In the genomic region with DNA sequence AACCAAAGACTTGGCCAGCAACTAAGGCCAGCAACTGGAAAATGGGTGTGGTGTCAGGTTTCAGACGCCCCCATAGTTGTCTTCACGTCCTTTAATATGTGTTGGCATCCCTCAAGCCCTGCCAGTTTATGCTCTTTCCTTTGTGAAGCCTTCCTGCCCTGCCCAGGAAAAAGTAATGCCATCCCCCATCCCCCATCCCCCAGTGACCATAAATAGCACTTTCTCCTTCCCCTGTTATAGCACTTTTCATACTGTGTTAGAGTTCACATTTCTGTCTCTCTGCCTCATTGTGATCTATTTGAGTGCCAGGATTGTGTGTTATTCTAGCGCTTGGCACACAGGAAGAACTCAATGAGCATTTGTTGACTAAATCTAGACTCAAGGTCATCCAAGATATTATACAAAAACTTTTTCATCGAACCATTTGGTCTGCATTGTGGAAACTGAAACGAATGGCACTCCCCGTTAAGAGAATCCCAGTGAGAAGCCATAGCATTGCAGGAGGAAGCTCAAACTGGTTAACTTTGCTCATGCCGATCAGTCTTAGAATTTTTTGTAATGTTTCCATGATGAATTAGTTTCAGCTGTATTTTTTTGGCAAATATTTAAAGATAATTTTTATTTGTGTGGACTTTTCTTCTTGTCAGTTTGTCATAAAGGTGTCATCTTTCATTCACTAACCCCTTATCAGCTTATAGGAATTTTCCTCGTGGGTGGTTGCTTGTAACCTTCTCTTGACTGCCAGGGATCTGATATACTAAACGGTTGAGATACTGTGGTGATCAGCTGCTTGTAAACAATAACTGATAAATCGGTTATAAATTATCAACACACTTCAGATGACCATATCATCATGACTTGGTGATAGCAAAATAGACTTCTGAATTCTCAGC, we compare ENCODE assay signal across 10 cellular contexts. TPM values are rescaled to one million over a fixed set of nuclear protein-coding genes. Genes with fewer than 3 reads are reported as not detected.
DNase-seq lines count a peak whose midpoint lies in the region; ATAC-seq and TF ChIP-seq lines count a peak whose summit lies in the region.
"Had no signal": no experiment of that assay in that cellular context is flagged by ENCODE, and none has a peak within 500 bp of the region (broad histone marks: within the 10 kb centered on the region; RNA-seq: fewer than 3 reads in every experiment).

No MANE protein-coding gene starts in this region.

- H3K4me3 ChIP-seq in left ventricle myocardium inferior (no peak overlapping the region), choroid plexus epithelial cell (ENCODE audit: low read depth, low read length) (no peak overlapping the region), mucosa of descending colon (no peak overlapping the region), aorta (ENCODE audit: low read length in 2 of 2) (no peak overlapping the region), BE2C (ENCODE audit: low read depth, low read length) (no peak overlapping the region)

- H3K4me1 ChIP-seq in left ventricle myocardium inferior, result peaks cover 93% of the 10 kb centered on the region
- peaks cover 58% of the 10 kb centered on the region for H3K4me1 ChIP-seq in mucosa of descending colon (ENCODE audit: low read depth)
- peaks cover 14 to 33% of the 10 kb centered on the region in 2 donors for H3K4me1 ChIP-seq in aorta (ENCODE audit: control insufficient read depth in 1 of 2, insufficient read depth in 2 of 2, low read length in 2 of 2)
- no peaks in the 10 kb centered on the region for H3K4me1 ChIP-seq in BE2C

- no peak for ATAC-seq in Right ventricle myocardium inferior
- ATAC-seq in mucosa of descending colon, result peak; percentile 24
- ATAC-seq in aorta (ENCODE audit: low FRiP score), result peak; percentile 26
- ATAC-seq in HG03432 (IDR thresholded peaks at IDR 0.05; ENCODE audit: unreplicated experiment), result no peak

- intact Hi-C loops in left ventricle myocardium inferior (cut with micrococcal nuclease) (no loop called here), Right ventricle myocardium inferior (cut with DNase I) (loop anchor here (5.0 kb wide), 1 partner anchor 36 kb away; no protein-coding TSS in a partner anchor), mucosa of descending colon (cut with DNase I, micrococcal nuclease) (no loop called here), aorta (cut with DNase I) (no loop called here)

- no peaks in the 10 kb centered on the region for H3K9me3 ChIP-seq in left ventricle myocardium inferior (replicated peaks)
- no peaks in the 10 kb centered on the region for H3K9me3 ChIP-seq in mucosa of descending colon
- no peaks in the 10 kb centered on the region for H3K9me3 ChIP-seq in aorta (ENCODE audit: control insufficient read depth, low read length)
- H3K9me3 ChIP-seq in BE2C, result no peaks in the 10 kb centered on the region

- no peak for TF ChIP-seq CTCF in left ventricle myocardium inferior (IDR thresholded peaks at IDR 0.05; ENCODE audit: borderline replicate concordance)
- no peak for TF ChIP-seq CTCF in choroid plexus epithelial cell (conservative IDR thresholded peaks at IDR 0.05; ENCODE audit: low read depth, low read length)
- TF ChIP-seq CTCF in mucosa of descending colon (IDR thresholded peaks at IDR 0.05), result no peak
- no peak for TF ChIP-seq CTCF in BE2C (IDR thresholded peaks at IDR 0.05; ENCODE audit: low read depth, low read length)

- H3K27ac ChIP-seq in left ventricle myocardium inferior (replicated peaks) (peak overlapping the region; percentile 43), aorta (ENCODE audit: low read depth in 1 of 2, low read length in 2 of 2) (peak overlapping the region; percentile 76 to 82)

- no peaks in the 10 kb centered on the region for H3K27me3 ChIP-seq in left ventricle myocardium inferior (ENCODE audit: low read depth)
- H3K27me3 ChIP-seq in aorta (ENCODE audit: control insufficient read depth in 1 of 2, insufficient read depth in 2 of 2, low read length in 1 of 2), result no peaks in the 10 kb centered on the region
- H3K27me3 ChIP-seq in BE2C, result peaks cover 28% of the 10 kb centered on the region

- 7% methylated on average over 10 of the region's 10 CpGs for WGBS in aorta, 2 donors

- DNase-seq in left ventricle myocardium inferior (no peak), Right ventricle myocardium inferior (ENCODE audit: missing footprints) (no peak), choroid plexus epithelial cell (ENCODE audit: low read depth) (peak; percentile 44), mucosa of descending colon (no peak), aorta (no peak), COLO668 (lab: John Stamatoyannopoulos, UW; ENCODE audit: unreplicated experiment) (no peak), BE2C (no peak)
- DNase-seq: cerebellar nuclear complex, NCI-H146 had no signal

- H3K36me3 ChIP-seq in left ventricle myocardium inferior, result no peaks in the 10 kb centered on the region
- H3K36me3 ChIP-seq in mucosa of descending colon (ENCODE audit: low read depth), result no peaks in the 10 kb centered on the region
- no peaks in the 10 kb centered on the region for H3K36me3 ChIP-seq in aorta (ENCODE audit: control insufficient read depth in 1 of 2, insufficient read depth in 2 of 2, low read length in 1 of 2)
- no peaks in the 10 kb centered on the region for H3K36me3 ChIP-seq in BE2C

RNA-seq across cellular contexts. Expression of a gene that starts 15.7 kb away (rescaled TPM):
- total RNA-seq in left ventricle myocardium inferior (45.6 TPM), Right ventricle myocardium inferior (21.7 TPM), mucosa of descending colon (100 to 1,000 TPM in 1 of 3 donors, 10 to 100 TPM in 2; 66.9 to 104 (median 85.8) TPM), aorta (100 to 1,000 TPM; 228 to 727 TPM)
- polyA plus RNA-seq in aorta, result 10 to 100 TPM; 47.3 to 66.2 TPM
- not detected for polyA plus RNA-seq in BE2C (2012; ENCODE audit: insufficient read depth, insufficient read length, low read depth)

Comparison
In these comparisons a context has a peak if more than half of its experiments do, and no peak if none do; other contexts are left out.
1. ATAC-seq: peak in mucosa of descending colon (single experiment) and aorta (single experiment); none in Right ventricle myocardium inferior (single experiment) and HG03432 (single experiment).